In the genomic region with DNA sequence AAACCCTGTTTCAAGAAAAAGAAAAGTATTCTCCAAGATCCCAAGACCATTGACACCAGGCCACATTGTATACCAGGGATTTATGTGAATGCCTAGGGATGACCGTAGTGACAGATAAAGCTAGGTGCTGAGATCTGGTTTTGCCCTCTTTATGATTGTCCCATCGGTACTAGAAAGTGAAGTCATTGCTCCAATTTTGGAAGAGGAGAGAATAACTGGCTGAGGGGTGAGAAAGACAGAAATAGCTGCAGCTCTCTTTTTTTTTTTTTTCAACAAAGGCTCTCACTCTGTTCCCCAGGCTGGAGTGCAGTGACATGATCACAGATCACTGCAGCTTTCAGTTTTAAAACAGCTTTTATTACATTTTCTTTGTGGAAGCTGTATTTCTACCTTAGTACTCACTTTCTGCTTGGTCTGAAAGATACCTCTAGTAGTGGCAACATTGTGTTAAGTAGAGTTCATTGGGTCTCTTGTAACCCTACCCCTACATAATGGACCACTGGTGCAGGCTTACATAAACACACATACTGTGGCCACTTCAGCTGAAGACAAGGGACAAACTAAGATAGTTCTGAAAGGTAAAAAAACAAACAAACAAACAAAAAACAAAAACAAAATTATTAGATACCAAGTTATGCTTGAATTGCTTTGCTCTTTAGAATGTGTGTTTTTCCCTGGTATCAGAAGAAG, we compare ENCODE assay signal across 2 cellular contexts.
TF ChIP-seq lines count a peak whose summit lies in the region.

No MANE protein-coding gene starts in this region.

TF ChIP-seq in HEK293, 187 proteins besides CTCF, POLR2A, EP300 and RAD21:
- TF ChIP-seq, protein P1, sequence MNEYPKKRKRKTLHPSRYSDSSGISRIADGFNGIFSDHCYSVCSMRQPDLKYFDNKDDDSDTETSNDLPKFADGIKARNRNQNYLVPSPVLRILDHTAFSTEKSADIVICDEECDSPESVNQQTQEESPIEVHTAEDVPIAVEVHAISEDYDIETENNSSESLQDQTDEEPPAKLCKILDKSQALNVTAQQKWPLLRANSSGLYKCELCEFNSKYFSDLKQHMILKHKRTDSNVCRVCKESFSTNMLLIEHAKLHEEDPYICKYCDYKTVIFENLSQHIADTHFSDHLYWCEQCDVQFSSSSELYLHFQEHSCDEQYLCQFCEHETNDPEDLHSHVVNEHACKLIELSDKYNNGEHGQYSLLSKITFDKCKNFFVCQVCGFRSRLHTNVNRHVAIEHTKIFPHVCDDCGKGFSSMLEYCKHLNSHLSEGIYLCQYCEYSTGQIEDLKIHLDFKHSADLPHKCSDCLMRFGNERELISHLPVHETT (tag by site-specific recombination; IDR thresholded peaks at IDR 0.05): no peak
- TF ChIP-seq ZNF501 (tag by site-specific recombination; IDR thresholded peaks at IDR 0.05) (no peak), OVOL3 (tag by site-specific recombination; IDR thresholded peaks at IDR 0.05) (no peak), ZBTB17 (tag by site-specific recombination; IDR thresholded peaks at IDR 0.05) (0 out of 2 replicates have a peak, but pooled peaks have one; percentile 19), ZNF660 (tag by site-specific recombination; IDR thresholded peaks at IDR 0.05) (no peak), ZNF830 (tag by site-specific recombination; IDR thresholded peaks at IDR 0.05; ENCODE audit: low read depth) (no peak)
- TF ChIP-seq, protein P2, sequence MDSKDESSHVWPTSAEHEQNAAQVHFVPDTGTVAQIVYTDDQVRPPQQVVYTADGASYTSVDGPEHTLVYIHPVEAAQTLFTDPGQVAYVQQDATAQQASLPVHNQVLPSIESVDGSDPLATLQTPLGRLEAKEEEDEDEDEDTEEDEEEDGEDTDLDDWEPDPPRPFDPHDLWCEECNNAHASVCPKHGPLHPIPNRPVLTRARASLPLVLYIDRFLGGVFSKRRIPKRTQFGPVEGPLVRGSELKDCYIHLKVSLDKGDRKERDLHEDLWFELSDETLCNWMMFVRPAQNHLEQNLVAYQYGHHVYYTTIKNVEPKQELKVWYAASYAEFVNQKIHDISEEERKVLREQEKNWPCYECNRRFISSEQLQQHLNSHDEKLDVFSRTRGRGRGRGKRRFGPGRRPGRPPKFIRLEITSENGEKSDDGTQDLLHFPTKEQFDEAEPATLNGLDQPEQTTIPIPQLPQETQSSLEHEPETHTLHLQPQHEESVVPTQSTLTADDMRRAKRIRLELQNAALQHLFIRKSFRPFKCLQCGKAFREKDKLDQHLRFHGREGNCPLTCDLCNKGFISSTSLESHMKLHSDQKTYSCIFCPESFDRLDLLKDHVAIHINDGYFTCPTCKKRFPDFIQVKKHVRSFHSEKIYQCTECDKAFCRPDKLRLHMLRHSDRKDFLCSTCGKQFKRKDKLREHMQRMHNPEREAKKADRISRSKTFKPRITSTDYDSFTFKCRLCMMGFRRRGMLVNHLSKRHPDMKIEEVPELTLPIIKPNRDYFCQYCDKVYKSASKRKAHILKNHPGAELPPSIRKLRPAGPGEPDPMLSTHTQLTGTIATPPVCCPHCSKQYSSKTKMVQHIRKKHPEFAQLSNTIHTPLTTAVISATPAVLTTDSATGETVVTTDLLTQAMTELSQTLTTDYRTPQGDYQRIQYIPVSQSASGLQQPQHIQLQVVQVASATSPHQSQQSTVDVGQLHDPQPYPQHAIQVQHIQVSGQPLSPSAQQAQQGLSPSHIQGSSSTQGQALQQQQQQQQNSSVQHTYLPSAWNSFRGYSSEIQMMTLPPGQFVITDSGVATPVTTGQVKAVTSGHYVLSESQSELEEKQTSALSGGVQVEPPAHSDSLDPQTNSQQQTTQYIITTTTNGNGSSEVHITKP (tag by site-specific recombination; IDR thresholded peaks at IDR 0.05): no peak
- TF ChIP-seq, protein P3, sequence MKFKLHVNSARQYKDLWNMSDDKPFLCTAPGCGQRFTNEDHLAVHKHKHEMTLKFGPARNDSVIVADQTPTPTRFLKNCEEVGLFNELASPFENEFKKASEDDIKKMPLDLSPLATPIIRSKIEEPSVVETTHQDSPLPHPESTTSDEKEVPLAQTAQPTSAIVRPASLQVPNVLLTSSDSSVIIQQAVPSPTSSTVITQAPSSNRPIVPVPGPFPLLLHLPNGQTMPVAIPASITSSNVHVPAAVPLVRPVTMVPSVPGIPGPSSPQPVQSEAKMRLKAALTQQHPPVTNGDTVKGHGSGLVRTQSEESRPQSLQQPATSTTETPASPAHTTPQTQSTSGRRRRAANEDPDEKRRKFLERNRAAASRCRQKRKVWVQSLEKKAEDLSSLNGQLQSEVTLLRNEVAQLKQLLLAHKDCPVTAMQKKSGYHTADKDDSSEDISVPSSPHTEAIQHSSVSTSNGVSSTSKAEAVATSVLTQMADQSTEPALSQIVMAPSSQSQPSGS (tag by site-specific recombination; IDR thresholded peaks at IDR 0.05; ENCODE audit: low read depth): no peak

TF ChIP-seq in GM23338, 12 proteins besides CTCF, POLR2A, EP300 and RAD21 (continued from another document):
- TF ChIP-seq, protein P4, sequence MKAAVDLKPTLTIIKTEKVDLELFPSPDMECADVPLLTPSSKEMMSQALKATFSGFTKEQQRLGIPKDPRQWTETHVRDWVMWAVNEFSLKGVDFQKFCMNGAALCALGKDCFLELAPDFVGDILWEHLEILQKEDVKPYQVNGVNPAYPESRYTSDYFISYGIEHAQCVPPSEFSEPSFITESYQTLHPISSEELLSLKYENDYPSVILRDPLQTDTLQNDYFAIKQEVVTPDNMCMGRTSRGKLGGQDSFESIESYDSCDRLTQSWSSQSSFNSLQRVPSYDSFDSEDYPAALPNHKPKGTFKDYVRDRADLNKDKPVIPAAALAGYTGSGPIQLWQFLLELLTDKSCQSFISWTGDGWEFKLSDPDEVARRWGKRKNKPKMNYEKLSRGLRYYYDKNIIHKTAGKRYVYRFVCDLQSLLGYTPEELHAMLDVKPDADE (IDR thresholded peaks at IDR 0.05): no peak
- TF ChIP-seq, protein P5, sequence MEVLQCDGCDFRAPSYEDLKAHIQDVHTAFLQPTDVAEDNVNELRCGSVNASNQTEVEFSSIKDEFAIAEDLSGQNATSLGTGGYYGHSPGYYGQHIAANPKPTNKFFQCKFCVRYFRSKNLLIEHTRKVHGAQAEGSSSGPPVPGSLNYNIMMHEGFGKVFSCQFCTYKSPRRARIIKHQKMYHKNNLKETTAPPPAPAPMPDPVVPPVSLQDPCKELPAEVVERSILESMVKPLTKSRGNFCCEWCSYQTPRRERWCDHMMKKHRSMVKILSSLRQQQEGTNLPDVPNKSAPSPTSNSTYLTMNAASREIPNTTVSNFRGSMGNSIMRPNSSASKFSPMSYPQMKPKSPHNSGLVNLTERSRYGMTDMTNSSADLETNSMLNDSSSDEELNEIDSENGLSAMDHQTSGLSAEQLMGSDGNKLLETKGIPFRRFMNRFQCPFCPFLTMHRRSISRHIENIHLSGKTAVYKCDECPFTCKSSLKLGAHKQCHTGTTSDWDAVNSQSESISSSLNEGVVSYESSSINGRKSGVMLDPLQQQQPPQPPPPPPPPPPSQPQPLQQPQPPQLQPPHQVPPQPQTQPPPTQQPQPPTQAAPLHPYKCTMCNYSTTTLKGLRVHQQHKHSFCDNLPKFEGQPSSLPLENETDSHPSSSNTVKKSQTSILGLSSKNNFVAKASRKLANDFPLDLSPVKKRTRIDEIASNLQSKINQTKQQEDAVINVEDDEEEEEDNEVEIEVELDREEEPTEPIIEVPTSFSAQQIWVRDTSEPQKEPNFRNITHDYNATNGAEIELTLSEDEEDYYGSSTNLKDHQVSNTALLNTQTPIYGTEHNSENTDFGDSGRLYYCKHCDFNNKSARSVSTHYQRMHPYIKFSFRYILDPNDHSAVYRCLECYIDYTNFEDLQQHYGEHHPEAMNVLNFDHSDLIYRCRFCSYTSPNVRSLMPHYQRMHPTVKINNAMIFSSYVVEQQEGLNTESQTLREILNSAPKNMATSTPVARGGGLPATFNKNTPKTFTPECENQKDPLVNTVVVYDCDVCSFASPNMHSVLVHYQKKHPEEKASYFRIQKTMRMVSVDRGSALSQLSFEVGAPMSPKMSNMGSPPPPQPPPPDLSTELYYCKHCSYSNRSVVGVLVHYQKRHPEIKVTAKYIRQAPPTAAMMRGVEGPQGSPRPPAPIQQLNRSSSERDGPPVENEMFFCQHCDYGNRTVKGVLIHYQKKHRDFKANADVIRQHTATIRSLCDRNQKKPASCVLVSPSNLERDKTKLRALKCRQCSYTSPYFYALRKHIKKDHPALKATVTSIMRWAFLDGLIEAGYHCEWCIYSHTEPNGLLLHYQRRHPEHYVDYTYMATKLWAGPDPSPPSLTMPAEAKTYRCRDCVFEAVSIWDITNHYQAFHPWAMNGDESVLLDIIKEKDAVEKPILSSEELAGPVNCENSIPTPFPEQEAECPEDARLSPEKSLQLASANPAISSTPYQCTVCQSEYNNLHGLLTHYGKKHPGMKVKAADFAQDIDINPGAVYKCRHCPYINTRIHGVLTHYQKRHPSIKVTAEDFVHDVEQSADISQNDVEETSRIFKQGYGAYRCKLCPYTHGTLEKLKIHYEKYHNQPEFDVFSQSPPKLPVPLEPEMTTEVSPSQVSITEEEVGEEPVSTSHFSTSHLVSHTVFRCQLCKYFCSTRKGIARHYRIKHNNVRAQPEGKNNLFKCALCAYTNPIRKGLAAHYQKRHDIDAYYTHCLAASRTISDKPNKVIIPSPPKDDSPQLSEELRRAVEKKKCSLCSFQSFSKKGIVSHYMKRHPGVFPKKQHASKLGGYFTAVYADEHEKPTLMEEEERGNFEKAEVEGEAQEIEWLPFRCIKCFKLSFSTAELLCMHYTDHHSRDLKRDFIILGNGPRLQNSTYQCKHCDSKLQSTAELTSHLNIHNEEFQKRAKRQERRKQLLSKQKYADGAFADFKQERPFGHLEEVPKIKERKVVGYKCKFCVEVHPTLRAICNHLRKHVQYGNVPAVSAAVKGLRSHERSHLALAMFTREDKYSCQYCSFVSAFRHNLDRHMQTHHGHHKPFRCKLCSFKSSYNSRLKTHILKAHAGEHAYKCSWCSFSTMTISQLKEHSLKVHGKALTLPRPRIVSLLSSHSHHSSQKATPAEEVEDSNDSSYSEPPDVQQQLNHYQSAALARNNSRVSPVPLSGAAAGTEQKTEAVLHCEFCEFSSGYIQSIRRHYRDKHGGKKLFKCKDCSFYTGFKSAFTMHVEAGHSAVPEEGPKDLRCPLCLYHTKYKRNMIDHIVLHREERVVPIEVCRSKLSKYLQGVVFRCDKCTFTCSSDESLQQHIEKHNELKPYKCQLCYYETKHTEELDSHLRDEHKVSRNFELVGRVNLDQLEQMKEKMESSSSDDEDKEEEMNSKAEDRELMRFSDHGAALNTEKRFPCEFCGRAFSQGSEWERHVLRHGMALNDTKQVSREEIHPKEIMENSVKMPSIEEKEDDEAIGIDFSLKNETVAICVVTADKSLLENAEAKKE (CRISPR knock-in tag; IDR thresholded peaks at IDR 0.05): no peak
- TF ChIP-seq STAT1 (IDR thresholded peaks at IDR 0.05; ENCODE audit: unreplicated experiment) (no peak), ZNF114 (CRISPR knock-in tag; IDR thresholded peaks at IDR 0.05) (no peak), NANOG (IDR thresholded peaks at IDR 0.05; ENCODE audit: borderline replicate concordance) (no peak), POLR2AphosphoS5 (IDR thresholded peaks at IDR 0.05; ENCODE audit: low read depth) (no peak), JUNB (IDR thresholded peaks at IDR 0.05; ENCODE audit: unreplicated experiment) (no peak), EZH2phosphoT487 (IDR thresholded peaks at IDR 0.05; ENCODE audit: unreplicated experiment) (no peak), EZH2 (IDR thresholded peaks at IDR 0.05; ENCODE audit: low read depth, unreplicated experiment) (no peak), ZNF331 (CRISPR knock-in tag; IDR thresholded peaks at IDR 0.05; ENCODE audit: low read depth) (no peak)
- TF ChIP-seq, protein P6, sequence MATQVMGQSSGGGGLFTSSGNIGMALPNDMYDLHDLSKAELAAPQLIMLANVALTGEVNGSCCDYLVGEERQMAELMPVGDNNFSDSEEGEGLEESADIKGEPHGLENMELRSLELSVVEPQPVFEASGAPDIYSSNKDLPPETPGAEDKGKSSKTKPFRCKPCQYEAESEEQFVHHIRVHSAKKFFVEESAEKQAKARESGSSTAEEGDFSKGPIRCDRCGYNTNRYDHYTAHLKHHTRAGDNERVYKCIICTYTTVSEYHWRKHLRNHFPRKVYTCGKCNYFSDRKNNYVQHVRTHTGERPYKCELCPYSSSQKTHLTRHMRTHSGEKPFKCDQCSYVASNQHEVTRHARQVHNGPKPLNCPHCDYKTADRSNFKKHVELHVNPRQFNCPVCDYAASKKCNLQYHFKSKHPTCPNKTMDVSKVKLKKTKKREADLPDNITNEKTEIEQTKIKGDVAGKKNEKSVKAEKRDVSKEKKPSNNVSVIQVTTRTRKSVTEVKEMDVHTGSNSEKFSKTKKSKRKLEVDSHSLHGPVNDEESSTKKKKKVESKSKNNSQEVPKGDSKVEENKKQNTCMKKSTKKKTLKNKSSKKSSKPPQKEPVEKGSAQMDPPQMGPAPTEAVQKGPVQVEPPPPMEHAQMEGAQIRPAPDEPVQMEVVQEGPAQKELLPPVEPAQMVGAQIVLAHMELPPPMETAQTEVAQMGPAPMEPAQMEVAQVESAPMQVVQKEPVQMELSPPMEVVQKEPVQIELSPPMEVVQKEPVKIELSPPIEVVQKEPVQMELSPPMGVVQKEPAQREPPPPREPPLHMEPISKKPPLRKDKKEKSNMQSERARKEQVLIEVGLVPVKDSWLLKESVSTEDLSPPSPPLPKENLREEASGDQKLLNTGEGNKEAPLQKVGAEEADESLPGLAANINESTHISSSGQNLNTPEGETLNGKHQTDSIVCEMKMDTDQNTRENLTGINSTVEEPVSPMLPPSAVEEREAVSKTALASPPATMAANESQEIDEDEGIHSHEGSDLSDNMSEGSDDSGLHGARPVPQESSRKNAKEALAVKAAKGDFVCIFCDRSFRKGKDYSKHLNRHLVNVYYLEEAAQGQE (IDR thresholded peaks at IDR 0.05; ENCODE audit: unreplicated experiment): no peak
